Comparison of ENCODE assay signal across 14 cellular contexts in genomic region chr6:130583268-130583667, GRCh38.
A peak's percentile ranks its signal among the peaks of the same experiment; 100 is the strongest.
DNase-seq lines count a peak whose midpoint lies in the region; TF ChIP-seq lines count a peak whose summit lies in the region.
"Had no signal": no experiment of that assay in that cellular context is flagged by ENCODE, and none has a peak within 500 bp of the region (broad histone marks: within the 10 kb centered on the region; RNA-seq: fewer than 3 reads in every experiment).

No MANE protein-coding gene starts in this region.

- DNase-seq in DMS153 (lab: John Stamatoyannopoulos, UW) (peak; percentile 14), DMS153 treated with DMSO at 0.1 percent for 48 hours (lab: John Stamatoyannopoulos, UW; ENCODE audit: unreplicated experiment) (no peak), LNCaP clone FGC (ENCODE audit: low read depth) (peak; percentile 62), cerebellar cortex (ENCODE audit: low spot score) (peak; percentile 1), NCI-H2171 (lab: John Stamatoyannopoulos, UW) (no peak), Ammon's horn (ENCODE audit: low spot score) (no peak), NCI-H2029 (lab: John Stamatoyannopoulos, UW) (no peak)
- DNase-seq: CD4-positive, CD25-positive, alpha-beta regulatory T cell; DMS79 treated with DMSO at 0.1 percent for 48 hours; EL; GDM1 had no signal

- H3K27ac ChIP-seq in C4-2B = no peak overlapping the region
- H3K27ac ChIP-seq: 22Rv1, BLaER1 had no signal

- no peak overlapping the region for H3K4me3 ChIP-seq in LNCaP clone FGC (ENCODE audit: low read depth, low read length)
- H3K4me3 ChIP-seq: BLaER1 had no signal

- TF ChIP-seq CTCF in C4-2B (conservative IDR thresholded peaks at IDR 0.05) (peak; percentile 11; the same call in 1 of the 2 replicates), LNCaP clone FGC (IDR thresholded peaks at IDR 0.05; ENCODE audit: control insufficient read depth, extremely low read depth, insufficient read depth) (0 out of 2 replicates have a peak, but pooled peaks have one; percentile 5)

Comparison
In these comparisons a context has a peak if more than half of its experiments do, and no peak if none do; other contexts are left out.
1. DNase-seq: peak in DMS153 (single experiment), LNCaP clone FGC (single experiment) and cerebellar cortex (single experiment); none in DMS153 treated with DMSO at 0.1 percent for 48 hours (single experiment), NCI-H2171 (single experiment), Ammon's horn (single experiment) and NCI-H2029 (single experiment).